In genomic region chr3:98592345-98592935, GRCh38 we compare ENCODE assay signal across 9 cellular contexts. TPM values are rescaled to one million over a fixed set of nuclear protein-coding genes. Genes with fewer than 3 reads are reported as not detected.
DNase-seq lines count a peak whose midpoint lies in the region; ATAC-seq and TF ChIP-seq lines count a peak whose summit lies in the region.
"Had no signal": no experiment of that assay in that cellular context is flagged by ENCODE, and none has a peak within 500 bp of the region (broad histone marks: within the 10 kb centered on the region; RNA-seq: fewer than 3 reads in every experiment).

No MANE protein-coding gene starts in this region.

- no peaks in the 10 kb centered on the region; the same call in 1 of the 2 replicates for H3K9me3 ChIP-seq in AG04450 (ENCODE audit: control insufficient read depth, insufficient read depth, low read length)
- H3K9me3 ChIP-seq in muscle layer of duodenum (ENCODE audit: control insufficient read depth in 1 of 2, low read length in 2 of 2) = no peaks in the 10 kb centered on the region

- H3K4me1 ChIP-seq in muscle layer of duodenum (ENCODE audit: control insufficient read depth in 1 of 2, insufficient read depth in 2 of 2, low read length in 2 of 2) = peaks cover 5 to 6% of the 10 kb centered on the region in 2 donors

- H3K9me3 Mint-ChIP-seq in IgD-negative memory B cell = no peaks in the 10 kb centered on the region
- no peaks in the 10 kb centered on the region for H3K9me3 Mint-ChIP-seq in central memory CD8-positive, alpha-beta T cell

- peaks cover 5 to 11% of the 10 kb centered on the region in 2 donors for H3K36me3 ChIP-seq in muscle layer of duodenum (ENCODE audit: control insufficient read depth in 1 of 2, insufficient read depth in 2 of 2, low read length in 2 of 2)

- no peaks in the 10 kb centered on the region for H3K36me3 Mint-ChIP-seq in IgD-negative memory B cell
- H3K36me3 Mint-ChIP-seq in central memory CD8-positive, alpha-beta T cell (ENCODE audit: insufficient read depth) = peaks cover 21% of the 10 kb centered on the region

- no peak for DNase-seq in AG04450 (ENCODE audit: low read depth, low spot score)
- no peak for DNase-seq in central memory CD8-positive, alpha-beta T cell (ENCODE audit: low spot score in 2 of 2)
- no peak for DNase-seq in NK-92 treated with Interleukin-12 subunit alpha and Interleukin-12 subunit beta, amount 100 ng/mL, for 24 hours (lab: John Stamatoyannopoulos, UW)
- DNase-seq in stimulated activated CD4-positive, alpha-beta T cell treated with anti-CD3 and anti-CD28 coated beads, Interleukin-4, amount 100 ng/mL, for 24 hours = no peak
- DNase-seq in NCI-H146 (lab: John Stamatoyannopoulos, UW) = no peak
- DNase-seq: SW 1271 had no signal

- H3K27me3 ChIP-seq in AG04450 (ENCODE audit: control insufficient read depth, insufficient read depth, low read length) (no peaks in the 10 kb centered on the region), muscle layer of duodenum (ENCODE audit: low read depth, low read length) (no peaks in the 10 kb centered on the region)

- H3K27ac Mint-ChIP-seq in IgD-negative memory B cell = peak overlapping the region in 1 of 3 donors; percentile 68
- H3K27ac Mint-ChIP-seq in central memory CD8-positive, alpha-beta T cell (ENCODE audit: low read depth) = peak overlapping the region; percentile 95

- H3K27ac ChIP-seq in AG04450 (ENCODE audit: low read depth, low read length) (no peak overlapping the region), muscle layer of duodenum (ENCODE audit: low read length) (no peak overlapping the region)

- no peak for ATAC-seq in central memory CD8-positive, alpha-beta T cell (replicated peaks; ENCODE audit: extremely low read depth, poor library complexity, severe bottlenecking)
- ATAC-seq in HG02588 (IDR thresholded peaks at IDR 0.05; ENCODE audit: unreplicated experiment) = no peak

- H3K4me1 Mint-ChIP-seq in IgD-negative memory B cell = peaks cover 21 to 29% (median 25%) of the 10 kb centered on the region in 3 donors
- peaks cover 42% of the 10 kb centered on the region for H3K4me1 Mint-ChIP-seq in central memory CD8-positive, alpha-beta T cell

- CTCF ChIA-PET in AG04450 (lab: Charles Lee) = interaction anchor here (1.6 to 4.7 kb wide), 2 partner anchors 10 to 201 kb away, joined by 4 to 27 read pairs; no protein-coding TSS in a partner anchor

- POLR2A ChIA-PET in AG04450 (lab: Yijun Ruan, JAX) = interaction anchor here (0.7 to 2.2 kb wide), 3 partner anchors 70 to 309 kb away, joined by 3 to 14 read pairs (median 4); partner anchors contain the start of genes CLDND1 and DCBLD2

- TF ChIP-seq CTCF in AG04450 (IDR thresholded peaks at IDR 0.05; ENCODE audit: low read depth, low read length) = no peak

- no peaks in the 10 kb centered on the region for H3K27me3 Mint-ChIP-seq in IgD-negative memory B cell
- no peaks in the 10 kb centered on the region for H3K27me3 Mint-ChIP-seq in central memory CD8-positive, alpha-beta T cell

- H3K4me3 Mint-ChIP-seq in IgD-negative memory B cell = peak overlapping the region; percentile 73 to 96 (median 85)
- H3K4me3 Mint-ChIP-seq in central memory CD8-positive, alpha-beta T cell = peak overlapping the region; percentile 93

- peak overlapping the region; percentile 81 for H3K4me3 ChIP-seq in AG04450 (ENCODE audit: low read depth, low read length)
- peak overlapping the region; percentile 78 to 85 for H3K4me3 ChIP-seq in muscle layer of duodenum (ENCODE audit: low read depth in 1 of 2, low read length in 2 of 2)

RNA-seq across cellular contexts. Expression of gene CPOX, which starts 1.0 kb away (rescaled TPM):
- polyA plus RNA-seq in AG04450 (2011; rRNA removed) (15.7 and 19.6 TPM in 2 replicates), IgD-negative memory B cell (5.7 TPM)
- polyA minus RNA-seq in AG04450 (2011; rRNA and poly(A)+ RNA removed) = 8.9 and 9.4 TPM in 2 replicates
